ENCODE assay signal across 18 cellular contexts in the genomic region with DNA sequence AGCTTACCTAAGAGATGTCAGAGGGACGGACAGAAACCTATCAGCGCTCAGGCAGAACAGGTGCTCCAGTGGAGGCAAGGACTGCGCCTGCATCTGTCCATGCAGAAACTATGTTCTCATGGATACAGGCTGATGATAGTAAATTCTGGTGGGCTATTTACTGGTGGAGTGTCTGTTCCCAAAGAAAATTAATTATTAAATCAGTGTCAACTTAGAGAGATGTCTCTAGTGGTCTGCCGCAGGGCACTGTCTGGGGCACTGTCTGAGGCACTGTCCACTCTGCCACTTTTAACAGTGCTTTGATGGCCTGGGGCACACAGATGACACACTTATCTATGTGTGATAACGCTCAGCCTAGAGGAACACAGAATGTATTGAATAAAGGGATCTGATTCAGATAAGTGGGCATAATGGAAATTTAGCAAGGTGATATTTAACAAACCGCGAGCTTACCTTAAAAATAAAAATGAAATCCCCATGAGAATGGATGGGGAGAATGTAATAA.
DNase-seq lines count a peak whose midpoint lies in the region; ATAC-seq, FAIRE-seq and TF ChIP-seq lines count a peak whose summit lies in the region.
"Had no signal": no experiment of that assay in that cellular context is flagged by ENCODE, and none has a peak within 500 bp of the region (broad histone marks: within the 10 kb centered on the region; RNA-seq: fewer than 3 reads in every experiment).

No MANE protein-coding gene starts in this region.

- no peak for FAIRE-seq in A549 (lab: Jason Lieb, UNC)

- no peaks in the 10 kb centered on the region for H3K27me3 ChIP-seq in Caco-2 (replicated peaks; ENCODE audit: control insufficient read depth, insufficient read depth, low read length)
- H3K27me3 ChIP-seq in endocrine pancreas (ENCODE audit: control insufficient read depth, insufficient read depth, low read length), result no peaks in the 10 kb centered on the region
- H3K27me3 ChIP-seq in foreskin keratinocyte, result no peaks in the 10 kb centered on the region

- no peak for TF ChIP-seq CTCF in A549 (IDR thresholded peaks at IDR 0.05)
- no peak for TF ChIP-seq CTCF in Caco-2 (IDR thresholded peaks at IDR 0.05; ENCODE audit: insufficient read depth in 1 of 2, low read depth in 1 of 2, low read length in 1 of 2, severe bottlenecking in 1 of 2, unreplicated experiment in 1 of 2)
- no peak for TF ChIP-seq CTCF in osteocyte (IDR thresholded peaks at IDR 0.05)
- no peak for TF ChIP-seq CTCF in foreskin keratinocyte (conservative IDR thresholded peaks at IDR 0.05)

- TF ChIP-seq EP300 in A549 (IDR thresholded peaks at IDR 0.05), result no peak

- H3K36me3 Mint-ChIP-seq in Caco-2 (ENCODE audit: insufficient read depth, unreplicated experiment) (peaks cover 11% of the 10 kb centered on the region), osteocyte (ENCODE audit: unreplicated experiment) (peaks cover 3% of the 10 kb centered on the region)

- CTCF ChIA-PET in A549 (lab: Yijun Ruan, JAX), result interaction anchor here (1.0 kb wide), 1 partner anchor 9 kb away, joined by 3 read pairs; no protein-coding TSS in a partner anchor
- CTCF ChIA-PET in Caco-2 (lab: Charles Lee), result no interaction called here

- H3K4me3 ChIP-seq in A549 (no peak overlapping the region), Caco-2 (ENCODE audit: low read depth, low read length) (no peak overlapping the region), endocrine pancreas (ENCODE audit: control insufficient read depth, insufficient read depth, low read length) (peak overlapping the region; percentile 92)
- H3K4me3 ChIP-seq: MG63 had no signal

- H3K4me3 Mint-ChIP-seq in Caco-2 (ENCODE audit: unreplicated experiment) (peak overlapping the region; percentile 36), osteocyte (ENCODE audit: unreplicated experiment) (no peak overlapping the region)

- BruUV-seq in Caco-2 (replicated peaks; lab: Mats Ljungman, UMichigan), result no TSS peak

- POLR2A ChIA-PET in A549 (lab: Yijun Ruan, JAX) (no interaction called here), Caco-2 (lab: Charles Lee) (no interaction called here)

- no peaks in the 10 kb centered on the region for H3K4me1 ChIP-seq in A549
- peaks cover 28% of the 10 kb centered on the region for H3K4me1 ChIP-seq in Caco-2
- H3K4me1 ChIP-seq in endocrine pancreas (ENCODE audit: control insufficient read depth, insufficient read depth, low read length), result peaks cover 7% of the 10 kb centered on the region
- no peaks in the 10 kb centered on the region for H3K4me1 ChIP-seq in foreskin keratinocyte

- TF ChIP-seq POLR2A in A549 (IDR thresholded peaks at IDR 0.05; ENCODE audit: low read length), result no peak

- DNase-seq in A549 (ENCODE audit: low read depth in 1 of 2, low spot score in 1 of 2), result no peak
- DNase-seq in Caco-2, result peak in 1 of 2 experiments; percentile 23
- DNase-seq in NCI-H510A treated with DMSO at 0.1 percent for 48 hours (lab: John Stamatoyannopoulos, UW), result peak; percentile 48
- DNase-seq in osteocyte (ENCODE audit: extremely low spot score, unreplicated experiment), result no peak
- DNase-seq in foreskin keratinocyte, result no peak
- DNase-seq in NAMALWA (ENCODE audit: low spot score), result no peak
- no peak for DNase-seq in NCI-H526 treated with DMSO at 0.1 percent for 48 hours (lab: John Stamatoyannopoulos, UW)
- DNase-seq: DMS79, H7, IMR-90, Karpas-422, MG63, NCI-H1694, NCI-H526, OCI-M1, T-helper 2 cell had no signal

- peak overlapping the region; percentile 56 for H3K9ac ChIP-seq in endocrine pancreas (ENCODE audit: control insufficient read depth, insufficient read depth, low read length)

- H3K27ac Mint-ChIP-seq in Caco-2 (ENCODE audit: unreplicated experiment) (peak overlapping the region; percentile 26), osteocyte (ENCODE audit: unreplicated experiment) (no peak overlapping the region)

- WGBS in A549 (ENCODE audit: missing lambda C conversion rate), result 41% methylated on average over 7 of the region's 7 CpGs

- TF ChIP-seq RAD21 in A549 (conservative IDR thresholded peaks at IDR 0.05 in 1 of 2, IDR thresholded peaks at IDR 0.05 in 1 of 2), result no peak

- H3K27ac ChIP-seq in A549 (no peak overlapping the region), foreskin keratinocyte (no peak overlapping the region)
- H3K27ac ChIP-seq: RWPE1 had no signal

- H3K9me3 Mint-ChIP-seq in Caco-2 (ENCODE audit: unreplicated experiment) (peaks cover 10% of the 10 kb centered on the region), osteocyte (ENCODE audit: unreplicated experiment) (no peaks in the 10 kb centered on the region)

- no peaks in the 10 kb centered on the region for H3K9me3 ChIP-seq in A549
- no peaks in the 10 kb centered on the region for H3K9me3 ChIP-seq in Caco-2
- H3K9me3 ChIP-seq in endocrine pancreas (ENCODE audit: control insufficient read depth, low read length), result no peaks in the 10 kb centered on the region
- H3K9me3 ChIP-seq: MG63 had no signal

- H3K36me3 ChIP-seq in Caco-2 (ENCODE audit: control insufficient read depth, insufficient read depth, low read length), result no peaks in the 10 kb centered on the region
- no peaks in the 10 kb centered on the region for H3K36me3 ChIP-seq in endocrine pancreas (ENCODE audit: control insufficient read depth, insufficient read depth, low read length)
- H3K36me3 ChIP-seq: MG63 had no signal

- ATAC-seq in A549 (no peak), foreskin keratinocyte (no peak)

- H3K4me1 Mint-ChIP-seq in Caco-2 (ENCODE audit: low read depth, unreplicated experiment) (peaks cover 44% of the 10 kb centered on the region), osteocyte (ENCODE audit: unreplicated experiment) (peaks cover 2% of the 10 kb centered on the region)

- intact Hi-C loops in Caco-2 (cut with micrococcal nuclease; ENCODE audit: unreplicated experiment), result no loop called here

- H3K27me3 Mint-ChIP-seq in Caco-2 (ENCODE audit: insufficient read depth, unreplicated experiment), result no peaks in the 10 kb centered on the region
- no peaks in the 10 kb centered on the region for H3K27me3 Mint-ChIP-seq in osteocyte (ENCODE audit: unreplicated experiment)

- 0 out of 3 replicates have a peak overlapping the region, but pooled peaks have one; percentile 23 for H3K4me2 ChIP-seq in A549

TF ChIP-seq in A549, 52 proteins besides CTCF, POLR2A, EP300 and RAD21:
- TF ChIP-seq JUN (IDR thresholded peaks at IDR 0.05), result no peak
- TF ChIP-seq MAZ (IDR thresholded peaks at IDR 0.05; ENCODE audit: borderline replicate concordance, low read depth, low read length), result no peak
- TF ChIP-seq ZC3H11A (IDR thresholded peaks at IDR 0.05), result no peak
- TF ChIP-seq HOXA7 (CRISPR knock-in tag; IDR thresholded peaks at IDR 0.05), result no peak
- no peak for TF ChIP-seq NPAS2 (CRISPR knock-in tag; IDR thresholded peaks at IDR 0.05; ENCODE audit: borderline replicate concordance)
- no peak for TF ChIP-seq RFX5 (IDR thresholded peaks at IDR 0.05)
- TF ChIP-seq NFE2L2 (conservative IDR thresholded peaks at IDR 0.05; ENCODE audit: low read length), result no peak
- no peak for TF ChIP-seq CBX8 (IDR thresholded peaks at IDR 0.05)
- TF ChIP-seq JUNB (IDR thresholded peaks at IDR 0.05), result no peak
